Comparison of ENCODE assay signal across 29 cellular contexts in the genomic region with DNA sequence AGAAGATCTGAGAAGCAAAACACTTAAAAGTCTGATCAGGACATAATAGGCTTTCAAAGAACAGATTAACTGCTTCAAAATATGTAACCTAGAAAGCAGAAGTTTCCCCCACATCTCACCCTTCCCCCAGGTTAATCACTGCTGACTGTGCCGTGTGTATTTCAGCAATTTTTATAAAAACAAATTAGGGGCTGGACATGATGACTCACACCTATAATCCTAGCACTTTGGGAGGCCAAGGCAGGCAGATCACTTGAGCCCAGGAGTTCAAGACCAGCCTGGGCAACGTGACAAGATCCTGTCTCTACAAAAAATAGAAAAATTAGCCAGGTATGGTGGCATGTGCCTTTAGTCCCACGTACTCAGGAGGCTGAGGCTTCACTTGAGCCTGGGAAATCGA.
DNase-seq lines count a peak whose midpoint lies in the region; FAIRE-seq and TF ChIP-seq lines count a peak whose summit lies in the region.
"Had no signal": no experiment of that assay in that cellular context is flagged by ENCODE, and none has a peak within 500 bp of the region (broad histone marks: within the 10 kb centered on the region; RNA-seq: fewer than 3 reads in every experiment).

No MANE protein-coding gene starts in this region.

- H3K4me1 Mint-ChIP-seq in MCF 10A (ENCODE audit: insufficient read depth, unreplicated experiment) = peaks cover 16% of the 10 kb centered on the region
- no peaks in the 10 kb centered on the region for H3K4me1 Mint-ChIP-seq in nephron progenitor cell
- H3K4me1 Mint-ChIP-seq: activated naive CD4-positive, alpha-beta T cell treated with anti-CD3 and anti-CD28 coated beads, Interleukin-2, amount 50 U/mL, for 24 hours; brain; endodermal cell; neural progenitor cell; stimulated activated naive CD8-positive, alpha-beta T cell treated with anti-CD3 and anti-CD28 coated beads, Interleukin-15, amount 100 ng/mL, for 72 hours had no signal

- intact Hi-C loops in MCF 10A (cut with micrococcal nuclease) (no loop called here), breast epithelium (cut with DNase I; ENCODE audit: low total_unique reads) (no loop called here)

- no peaks in the 10 kb centered on the region for H3K9me3 ChIP-seq in breast epithelium
- H3K9me3 ChIP-seq: BE2C, mucosa of descending colon, prostate gland, upper lobe of left lung had no signal

- no peak for TF ChIP-seq CTCF in MCF 10A (IDR thresholded peaks at IDR 0.05; ENCODE audit: unreplicated experiment)
- TF ChIP-seq CTCF in breast epithelium (IDR thresholded peaks at IDR 0.05) = no peak
- TF ChIP-seq CTCF in fibroblast of mammary gland (conservative IDR thresholded peaks at IDR 0.05; ENCODE audit: control insufficient read depth, insufficient read depth, low read depth, low read length) = no peak
- TF ChIP-seq CTCF in nephron progenitor cell (IDR thresholded peaks at IDR 0.05) = no peak

- POLR2A ChIA-PET in MCF 10A (lab: Yijun Ruan, JAX) = interaction anchor here (0.9 kb wide), 1 partner anchor 26 kb away, joined by 3 read pairs; no protein-coding TSS in a partner anchor

- no peak for FAIRE-seq in GM19239 (lab: Jason Lieb, UNC)
- FAIRE-seq: GM18507 had no signal

- H3K36me3 ChIP-seq in breast epithelium = no peaks in the 10 kb centered on the region
- H3K36me3 ChIP-seq: BE2C, neural progenitor cell, prostate gland had no signal

- H3K27ac Mint-ChIP-seq in MCF 10A (ENCODE audit: low read depth, unreplicated experiment) (no peak overlapping the region), nephron progenitor cell (no peak overlapping the region)
- H3K27ac Mint-ChIP-seq: activated naive CD4-positive, alpha-beta T cell treated with anti-CD3 and anti-CD28 coated beads, Interleukin-2, amount 50 U/mL, for 24 hours; brain; endodermal cell; IgD-negative memory B cell; neural progenitor cell; stimulated activated naive CD8-positive, alpha-beta T cell treated with anti-CD3 and anti-CD28 coated beads, Interleukin-15, amount 100 ng/mL, for 72 hours had no signal

- no peaks in the 10 kb centered on the region for H3K4me1 ChIP-seq in breast epithelium
- H3K4me1 ChIP-seq: neural progenitor cell, prostate gland, upper lobe of left lung had no signal

- CTCF ChIA-PET in MCF 10A (lab: Yijun Ruan, JAX) = no interaction called here

- no peaks in the 10 kb centered on the region for H3K27me3 Mint-ChIP-seq in MCF 10A (ENCODE audit: insufficient read depth, unreplicated experiment)
- no peaks in the 10 kb centered on the region for H3K27me3 Mint-ChIP-seq in nephron progenitor cell (ENCODE audit: low read depth, poor library complexity)
- H3K27me3 Mint-ChIP-seq: activated naive CD4-positive, alpha-beta T cell treated with anti-CD3 and anti-CD28 coated beads, Interleukin-2, amount 50 U/mL, for 24 hours; brain; IgD-negative memory B cell; stimulated activated naive CD8-positive, alpha-beta T cell treated with anti-CD3 and anti-CD28 coated beads, Interleukin-15, amount 100 ng/mL, for 72 hours had no signal

- no peak overlapping the region for H3K27ac ChIP-seq in breast epithelium
- H3K27ac ChIP-seq: coronary artery, neural progenitor cell, prostate gland, skin epidermis, upper lobe of left lung had no signal

- H3K4me3 Mint-ChIP-seq in MCF 10A (ENCODE audit: unreplicated experiment) (no peak overlapping the region), nephron progenitor cell (no peak overlapping the region)
- H3K4me3 Mint-ChIP-seq: activated naive CD4-positive, alpha-beta T cell treated with anti-CD3 and anti-CD28 coated beads, Interleukin-2, amount 50 U/mL, for 24 hours; brain; endodermal cell; IgD-negative memory B cell; neural progenitor cell; stimulated activated naive CD8-positive, alpha-beta T cell treated with anti-CD3 and anti-CD28 coated beads, Interleukin-15, amount 100 ng/mL, for 72 hours had no signal

- H3K9me3 Mint-ChIP-seq in MCF 10A (ENCODE audit: unreplicated experiment) (no peaks in the 10 kb centered on the region), nephron progenitor cell (no peaks in the 10 kb centered on the region)
- H3K9me3 Mint-ChIP-seq: activated naive CD4-positive, alpha-beta T cell treated with anti-CD3 and anti-CD28 coated beads, Interleukin-2, amount 50 U/mL, for 24 hours; brain; endodermal cell; IgD-negative memory B cell; neural progenitor cell; stimulated activated naive CD8-positive, alpha-beta T cell treated with anti-CD3 and anti-CD28 coated beads, Interleukin-15, amount 100 ng/mL, for 72 hours had no signal

- no TSS peak for BruUV-seq in MCF 10A (replicated peaks; lab: Mats Ljungman, UMichigan)

- H3K36me3 Mint-ChIP-seq in MCF 10A (ENCODE audit: insufficient read depth, unreplicated experiment) = peaks cover 7% of the 10 kb centered on the region
- peaks cover 3% of the 10 kb centered on the region for H3K36me3 Mint-ChIP-seq in nephron progenitor cell (ENCODE audit: low read depth)
- H3K36me3 Mint-ChIP-seq: brain, neural progenitor cell had no signal

- DNase-seq in MCF 10A (ENCODE audit: unreplicated experiment) = peak; percentile 51
- DNase-seq in breast epithelium (ENCODE audit: low spot score in 2 of 2) = no peak
- DNase-seq in OCI-M1 (lab: John Stamatoyannopoulos, UW) = peak; percentile 76
- peak; percentile 53 for DNase-seq in fibroblast of mammary gland (ENCODE audit: low read depth)
- DNase-seq in nephron progenitor cell = no peak
- DNase-seq in NCI-H345 (lab: John Stamatoyannopoulos, UW) = no peak
- no peak for DNase-seq in GM19239 (ENCODE audit: insufficient read length, low spot score)
- no peak for DNase-seq in amniotic stem cell (lab: John Stamatoyannopoulos, UW)
- DNase-seq: 8988T; activated CD8-positive, alpha-beta memory T cell treated with anti-CD3 and anti-CD28 coated beads for 24 hours; activated T-cell treated with anti-CD3 and anti-CD28 coated beads, Interleukin-2, amount 50 U/mL, for 48 hours; BE2C; COR-L47; endodermal cell; mucosa of descending colon; NCI-H1105; NCI-H2029 treated with DMSO at 0.1 percent for 48 hours; NCI-H510A; stimulated activated CD4-positive, alpha-beta T cell treated with anti-CD3 and anti-CD28 coated beads, Interleukin-2, amount 100 ng/mL, for 48 hours; stimulated activated naive CD8-positive, alpha-beta T cell treated with anti-CD3 and anti-CD28 coated beads, Interleukin-15, amount 100 ng/mL, for 72 hours; upper lobe of left lung had no signal

- TF ChIP-seq POLR2A in breast epithelium (IDR thresholded peaks at IDR 0.05) = no peak

- H3K4me3 ChIP-seq in breast epithelium = no peak overlapping the region
- H3K4me3 ChIP-seq in fibroblast of mammary gland (ENCODE audit: control insufficient read depth, low read depth, low read length) = no peak overlapping the region
- H3K4me3 ChIP-seq: coronary artery, mucosa of descending colon, neural progenitor cell, prostate gland, skin epidermis, upper lobe of left lung had no signal

- no peaks in the 10 kb centered on the region for H3K27me3 ChIP-seq in breast epithelium
- H3K27me3 ChIP-seq: BE2C, neural progenitor cell, upper lobe of left lung had no signal

Comparison
In these comparisons a context has a peak if more than half of its experiments do, and no peak if none do; other contexts are left out.
1. DNase-seq: peak in MCF 10A (single experiment), OCI-M1 (single experiment) and fibroblast of mammary gland (single experiment); none in breast epithelium (0 of 2), nephron progenitor cell (single experiment), NCI-H345 (single experiment), GM19239 (single experiment) and amniotic stem cell (single experiment).